In genomic region chr3:45765286-45765851, GRCh38 we compare ENCODE assay signal across 18 cellular contexts. TPM values are rescaled to one million over a fixed set of nuclear protein-coding genes. Genes with fewer than 3 reads are reported as not detected.
DNase-seq lines count a peak whose midpoint lies in the region; ATAC-seq and TF ChIP-seq lines count a peak whose summit lies in the region.
"Had no signal": no experiment of that assay in that cellular context is flagged by ENCODE, and none has a peak within 500 bp of the region (broad histone marks: within the 10 kb centered on the region; RNA-seq: fewer than 3 reads in every experiment).

No MANE protein-coding gene starts in this region.

- H3K36me3 ChIP-seq in right atrium auricular region: no peaks in the 10 kb centered on the region
- H3K36me3 ChIP-seq in trophoblast cell (ENCODE audit: control insufficient read depth in 1 of 2, insufficient read depth in 2 of 2, low read length in 2 of 2): no peaks in the 10 kb centered on the region
- H3K36me3 ChIP-seq: BE2C had no signal

- H4K91ac ChIP-seq in trophoblast cell (ENCODE audit: low read depth, low read length): no peak overlapping the region

- peaks cover 0 to 8% of the 10 kb centered on the region in 2 donors for H3K9me3 ChIP-seq in right atrium auricular region
- H3K9me3 ChIP-seq in trophoblast cell (ENCODE audit: insufficient read depth, low read depth, low read length): peaks cover 2% of the 10 kb centered on the region
- H3K9me3 ChIP-seq: BE2C had no signal

- no peak overlapping the region for H2BK120ac ChIP-seq in trophoblast cell (ENCODE audit: insufficient read depth, low read length, poor library complexity)

- intact Hi-C loops in Right ventricle myocardium superior (cut with DNase I): loop anchor here (10.0 kb wide), 1 partner anchor 319 kb away; no protein-coding TSS in a partner anchor
- intact Hi-C loops in Calu3 (cut with micrococcal nuclease; ENCODE audit: unreplicated experiment): no loop called here

- H4K8ac ChIP-seq in trophoblast cell (ENCODE audit: low read depth, low read length): no peak overlapping the region

- no peaks in the 10 kb centered on the region for H3K79me2 ChIP-seq in trophoblast cell (ENCODE audit: control insufficient read depth, insufficient read depth, low read length, poor library complexity)

- H2AK5ac ChIP-seq in trophoblast cell (ENCODE audit: low read length): no peak overlapping the region

- no peak overlapping the region for H3K23ac ChIP-seq in trophoblast cell (ENCODE audit: low read length)

- H3K27ac ChIP-seq in right atrium auricular region: no peak overlapping the region
- H3K27ac ChIP-seq in trophoblast cell (ENCODE audit: low read depth, low read length): no peak overlapping the region
- H3K27ac ChIP-seq: C4-2B had no signal

- H2AFZ ChIP-seq in trophoblast cell (ENCODE audit: insufficient read depth, low read length, poor library complexity): no peak overlapping the region
- H2AFZ ChIP-seq: GM23338 had no signal

- H3K9me3 Mint-ChIP-seq in Calu3 (ENCODE audit: low read depth, unreplicated experiment): no peaks in the 10 kb centered on the region

- no peak overlapping the region for H3K9ac ChIP-seq in trophoblast cell (ENCODE audit: low read length)

- no peak overlapping the region for H3K27ac Mint-ChIP-seq in Calu3 (ENCODE audit: unreplicated experiment)
- H3K27ac Mint-ChIP-seq: CD4-positive, alpha-beta memory T cell; GM23338 had no signal

- H2BK12ac ChIP-seq in trophoblast cell (ENCODE audit: low read length): no peak overlapping the region

- H3K4me3 Mint-ChIP-seq in Calu3 (ENCODE audit: low read depth, unreplicated experiment): no peak overlapping the region
- H3K4me3 Mint-ChIP-seq: CD4-positive, alpha-beta memory T cell; GM23338 had no signal

- H3K27me3 ChIP-seq in right atrium auricular region (no peaks in the 10 kb centered on the region), trophoblast cell (ENCODE audit: insufficient read depth, low read length) (no peaks in the 10 kb centered on the region)
- H3K27me3 ChIP-seq: BE2C had no signal

- no CpG with 5 or more reads among the region's 9 CpGs for WGBS in trophoblast cell (ENCODE audit: extremely low coverage, insufficient coverage, insufficient read length)

- CTCF ChIA-PET in Calu3 (lab: Charles Lee): no interaction called here

- ATAC-seq in Right ventricle myocardium superior (ENCODE audit: poor library complexity) (no peak), GM18867 (IDR thresholded peaks at IDR 0.05; ENCODE audit: unreplicated experiment) (no peak)
- ATAC-seq: GM23338 had no signal

- no peak overlapping the region for H4K12ac ChIP-seq in trophoblast cell (ENCODE audit: low read depth, low read length)

- H3K79me1 ChIP-seq in trophoblast cell (ENCODE audit: low read length): no peaks in the 10 kb centered on the region

- H3K4me3 ChIP-seq in right atrium auricular region: no peak overlapping the region
- peak overlapping the region; percentile 32 for H3K4me3 ChIP-seq in trophoblast cell (ENCODE audit: low read depth, low read length)
- H3K4me3 ChIP-seq: GM23338 had no signal

- no peaks in the 10 kb centered on the region for H3K27me3 Mint-ChIP-seq in Calu3 (ENCODE audit: unreplicated experiment)

- no peaks in the 10 kb centered on the region for H3K4me1 Mint-ChIP-seq in Calu3 (ENCODE audit: low read depth, unreplicated experiment)

- DNase-seq in right atrium auricular region (ENCODE audit: low spot score): peak; percentile 34
- no peak for DNase-seq in Right ventricle myocardium superior
- peak; percentile 34 for DNase-seq in islet precursor cell
- no peak for DNase-seq in trophoblast cell
- DNase-seq in Calu3: no peak
- no peak for DNase-seq in DMS 273 (lab: John Stamatoyannopoulos, UW; ENCODE audit: unreplicated experiment)
- DNase-seq: ACHN; BE2C; CD4-positive, alpha-beta memory T cell; COR-L47; DMS 273 treated with DMSO at 0.1 percent for 48 hours; H7; IMR-90 had no signal

- H3K4ac ChIP-seq in trophoblast cell (ENCODE audit: low read depth, low read length): no peak overlapping the region

- H3K4me2 ChIP-seq in trophoblast cell (ENCODE audit: low read length): no peak overlapping the region
- H3K4me2 ChIP-seq: GM23338 had no signal

- BruUV-seq in Calu3 (replicated peaks; lab: Mats Ljungman, UMichigan): no TSS peak

- no peaks in the 10 kb centered on the region for H3K36me3 Mint-ChIP-seq in Calu3 (ENCODE audit: insufficient read depth, unreplicated experiment)

- H3K4me1 ChIP-seq in right atrium auricular region: no peaks in the 10 kb centered on the region
- H3K4me1 ChIP-seq in trophoblast cell (ENCODE audit: control insufficient read depth in 1 of 2, insufficient read depth in 2 of 2, low read length in 2 of 2): no peaks in the 10 kb centered on the region
- H3K4me1 ChIP-seq: BE2C had no signal

- H3K18ac ChIP-seq in trophoblast cell (ENCODE audit: low read length): no peak overlapping the region

- no peak overlapping the region for H3K14ac ChIP-seq in trophoblast cell (ENCODE audit: low read length)

- no peak overlapping the region for H2BK5ac ChIP-seq in trophoblast cell (ENCODE audit: low read depth, low read length, poor library complexity)

- TF ChIP-seq CTCF in right atrium auricular region (IDR thresholded peaks at IDR 0.05) (no peak), Calu3 (IDR thresholded peaks at IDR 0.05; ENCODE audit: unreplicated experiment) (no peak)

RNA-seq across cellular contexts. Expression of gene SLC6A20, which starts 31.0 kb away (rescaled TPM):
- not detected for total RNA-seq in right atrium auricular region
- total RNA-seq in Right ventricle myocardium superior: not detected
- polyA plus RNA-seq in trophoblast cell (2013): 0.05 TPM in 1 of 2 replicates, not detected in the other
- 2.1 and 7.3 TPM in 2 replicates for total RNA-seq in Calu3 (2022)
- total RNA-seq: A172; CD4-positive, alpha-beta memory T cell; Daoy; IMR-90 had no signal
- polyA plus RNA-seq: IMR-90 had no signal

Comparison
In these comparisons a context has a peak if more than half of its experiments do, and no peak if none do; other contexts are left out.
1. DNase-seq: peak in right atrium auricular region (single experiment) and islet precursor cell (single experiment); none in Right ventricle myocardium superior (single experiment), trophoblast cell (0 of 2), Calu3 (single experiment) and DMS 273 (single experiment).